Comparison of ENCODE assay signal across 29 cellular contexts in the genomic region with DNA sequence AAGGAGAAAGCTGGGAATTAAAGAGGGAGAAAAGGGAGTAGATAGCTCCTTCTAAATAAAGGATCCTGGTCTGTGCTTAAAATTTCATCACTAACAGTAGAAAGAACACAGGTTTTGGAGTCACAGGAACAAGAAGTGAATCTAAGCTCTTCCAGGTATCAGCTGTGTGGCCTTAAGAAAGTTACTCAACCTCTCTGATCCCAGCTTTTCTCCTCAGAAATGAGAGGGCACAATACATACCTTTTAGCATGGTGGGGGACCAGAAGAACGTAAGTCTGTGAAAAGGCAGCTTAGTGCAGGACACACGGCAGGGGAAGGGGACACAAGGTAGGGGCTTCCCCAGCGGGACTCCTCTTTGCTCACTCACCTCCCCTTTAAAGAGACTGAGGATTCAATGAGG. TPM values are rescaled to one million over a fixed set of nuclear protein-coding genes. Genes with fewer than 3 reads are reported as not detected.
"Had no signal": no experiment of that assay in that cellular context is flagged by ENCODE, and none has a peak within 500 bp of the region (broad histone marks: within the 10 kb centered on the region; RNA-seq: fewer than 3 reads in every experiment).

No MANE protein-coding gene starts in this region.

- H3K4me3 ChIP-seq: neural progenitor cell, ovary, psoas muscle, right lobe of liver, sigmoid colon, stomach, thoracic aorta, thyroid gland, tibial nerve, upper lobe of left lung, vagina had no signal

- H2AFZ ChIP-seq: neural progenitor cell, parathyroid adenoma had no signal

- H3K27me3 ChIP-seq: neural progenitor cell, ovary, right lobe of liver, sigmoid colon, stomach, thyroid gland, tibial nerve, upper lobe of left lung, vagina had no signal

- ATAC-seq: natural killer cell treated with Interleukin-12 subunit alpha and Interleukin-12 subunit beta and Interleukin-15 and Interleukin-18, amount 100 ng/mL, for 72 hours; psoas muscle; right cardiac atrium; right lobe of liver; stimulated activated effector memory CD8-positive, alpha-beta T cell treated with anti-CD3 and anti-CD28 coated beads, Interleukin-12 subunit alpha, Interleukin-12 subunit beta, amount 100 ng/mL, for 72 hours; stimulated activated naive B cell treated with anti-CD40 and anti-IgM and Interleukin-4, amounts not matched to agents 10 μg/mL and 1 μg/mL and 100 μg/mL, for 72 hours had no signal

- DNase-seq: nephron progenitor cell; occipital lobe; ovary; posterior cingulate gyrus; psoas muscle; right cardiac atrium; right lobe of liver; sigmoid colon; small intestine; stimulated activated CD4-positive, alpha-beta T cell treated with anti-CD3 and anti-CD28 coated beads, Interleukin-15, amount 100 ng/mL, for 24 hours; stimulated activated CD4-positive, alpha-beta T cell treated with anti-CD3 and anti-CD28 coated beads, Interleukin-2, amount 100 ng/mL, for 24 hours; stimulated activated CD4-positive, alpha-beta T cell treated with anti-CD3 and anti-CD28 coated beads, Interleukin-2, amount 100 ng/mL, for 48 hours; stimulated activated CD4-positive, alpha-beta T cell treated with anti-CD3 and anti-CD28 coated beads, Interleukin-4, amount 100 ng/mL, for 24 hours; stimulated activated naive B cell treated with anti-CD40 and anti-IgM and Interleukin-4, amounts not matched to agents 10 μg/mL and 1 μg/mL and 100 μg/mL, for 72 hours; stimulated activated naive CD4-positive, alpha-beta T cell treated with Interleukin-2 at 50 U/mL for 16 hours; stomach; thyroid gland; trophoblast cell; upper lobe of left lung had no signal

- H3K9ac ChIP-seq: neural progenitor cell, parathyroid adenoma had no signal

- H3K4me1 Mint-ChIP-seq: stimulated activated effector memory CD8-positive, alpha-beta T cell treated with anti-CD3 and anti-CD28 coated beads, Interleukin-12 subunit alpha, Interleukin-12 subunit beta, amount 100 ng/mL, for 72 hours; stimulated activated naive B cell treated with anti-CD40 and anti-IgM and Interleukin-4, amounts not matched to agents 10 μg/mL and 1 μg/mL and 100 μg/mL, for 72 hours had no signal

- H3K4me1 ChIP-seq: neural progenitor cell, parathyroid adenoma, psoas muscle, thyroid gland, upper lobe of left lung had no signal

- H3K27ac Mint-ChIP-seq: natural killer cell treated with Interleukin-12 subunit alpha and Interleukin-12 subunit beta and Interleukin-15 and Interleukin-18, amount 100 ng/mL, for 72 hours; nephron progenitor cell; neural progenitor cell; progenitor cell of endocrine pancreas; stimulated activated effector memory CD8-positive, alpha-beta T cell treated with anti-CD3 and anti-CD28 coated beads, Interleukin-12 subunit alpha, Interleukin-12 subunit beta, amount 100 ng/mL, for 72 hours; stimulated activated naive B cell treated with anti-CD40 and anti-IgM and Interleukin-4, amounts not matched to agents 10 μg/mL and 1 μg/mL and 100 μg/mL, for 72 hours; stimulated activated naive CD8-positive, alpha-beta T cell treated with anti-CD3 and anti-CD28 coated beads, Interleukin-15, Interleukin-2, amounts not matched to agents 100 ng/mL and 50 ng/mL, for 24 hours had no signal

- H3K79me2 ChIP-seq: parathyroid adenoma had no signal

- H3K9me3 Mint-ChIP-seq: natural killer cell treated with Interleukin-12 subunit alpha and Interleukin-12 subunit beta and Interleukin-15 and Interleukin-18, amount 100 ng/mL, for 72 hours; nephron progenitor cell; neural progenitor cell; stimulated activated naive B cell treated with anti-CD40 and anti-IgM and Interleukin-4, amounts not matched to agents 10 μg/mL and 1 μg/mL and 100 μg/mL, for 72 hours; stimulated activated naive CD8-positive, alpha-beta T cell treated with anti-CD3 and anti-CD28 coated beads, Interleukin-15, Interleukin-2, amounts not matched to agents 100 ng/mL and 50 ng/mL, for 24 hours had no signal

- H3K9me3 ChIP-seq: ovary, psoas muscle, right lobe of liver, sigmoid colon, stomach, thoracic aorta, thyroid gland, tibial nerve, upper lobe of left lung, vagina had no signal

- H3K4me3 Mint-ChIP-seq: natural killer cell treated with Interleukin-12 subunit alpha and Interleukin-12 subunit beta and Interleukin-15 and Interleukin-18, amount 100 ng/mL, for 72 hours; nephron progenitor cell; neural progenitor cell; stimulated activated effector memory CD8-positive, alpha-beta T cell treated with anti-CD3 and anti-CD28 coated beads, Interleukin-12 subunit alpha, Interleukin-12 subunit beta, amount 100 ng/mL, for 72 hours; stimulated activated naive B cell treated with anti-CD40 and anti-IgM and Interleukin-4, amounts not matched to agents 10 μg/mL and 1 μg/mL and 100 μg/mL, for 72 hours; stimulated activated naive CD8-positive, alpha-beta T cell treated with anti-CD3 and anti-CD28 coated beads, Interleukin-15, Interleukin-2, amounts not matched to agents 100 ng/mL and 50 ng/mL, for 24 hours had no signal

- H3K27ac ChIP-seq: neural progenitor cell, ovary, parathyroid adenoma, psoas muscle, right lobe of liver, sigmoid colon, stomach, thoracic aorta, thyroid gland, tibial nerve, upper lobe of left lung, vagina had no signal

- FAIRE-seq: small intestine, urothelium cell line had no signal

- H3K4me2 ChIP-seq: neural progenitor cell had no signal

- H3K27me3 Mint-ChIP-seq: progenitor cell of endocrine pancreas; stimulated activated naive CD8-positive, alpha-beta T cell treated with anti-CD3 and anti-CD28 coated beads, Interleukin-15, Interleukin-2, amounts not matched to agents 100 ng/mL and 50 ng/mL, for 24 hours had no signal

- H3K36me3 ChIP-seq: neural progenitor cell, ovary, right lobe of liver, sigmoid colon, thoracic aorta, thyroid gland, tibial nerve, upper lobe of left lung, vagina had no signal

- H3K36me3 Mint-ChIP-seq: natural killer cell treated with Interleukin-12 subunit alpha and Interleukin-12 subunit beta and Interleukin-15 and Interleukin-18, amount 100 ng/mL, for 72 hours; neural progenitor cell; stimulated activated effector memory CD8-positive, alpha-beta T cell treated with anti-CD3 and anti-CD28 coated beads, Interleukin-12 subunit alpha, Interleukin-12 subunit beta, amount 100 ng/mL, for 72 hours; stimulated activated naive B cell treated with anti-CD40 and anti-IgM and Interleukin-4, amounts not matched to agents 10 μg/mL and 1 μg/mL and 100 μg/mL, for 72 hours had no signal

RNA-seq across cellular contexts. Expression of a gene that starts 13.4 kb away (rescaled TPM):
- total RNA-seq: natural killer cell treated with Interleukin-12 subunit alpha and Interleukin-12 subunit beta and Interleukin-15 and Interleukin-18, amount 100 ng/mL, for 72 hours had no signal
